Comparison of ENCODE assay signal across 8 cellular contexts in the genomic region with DNA sequence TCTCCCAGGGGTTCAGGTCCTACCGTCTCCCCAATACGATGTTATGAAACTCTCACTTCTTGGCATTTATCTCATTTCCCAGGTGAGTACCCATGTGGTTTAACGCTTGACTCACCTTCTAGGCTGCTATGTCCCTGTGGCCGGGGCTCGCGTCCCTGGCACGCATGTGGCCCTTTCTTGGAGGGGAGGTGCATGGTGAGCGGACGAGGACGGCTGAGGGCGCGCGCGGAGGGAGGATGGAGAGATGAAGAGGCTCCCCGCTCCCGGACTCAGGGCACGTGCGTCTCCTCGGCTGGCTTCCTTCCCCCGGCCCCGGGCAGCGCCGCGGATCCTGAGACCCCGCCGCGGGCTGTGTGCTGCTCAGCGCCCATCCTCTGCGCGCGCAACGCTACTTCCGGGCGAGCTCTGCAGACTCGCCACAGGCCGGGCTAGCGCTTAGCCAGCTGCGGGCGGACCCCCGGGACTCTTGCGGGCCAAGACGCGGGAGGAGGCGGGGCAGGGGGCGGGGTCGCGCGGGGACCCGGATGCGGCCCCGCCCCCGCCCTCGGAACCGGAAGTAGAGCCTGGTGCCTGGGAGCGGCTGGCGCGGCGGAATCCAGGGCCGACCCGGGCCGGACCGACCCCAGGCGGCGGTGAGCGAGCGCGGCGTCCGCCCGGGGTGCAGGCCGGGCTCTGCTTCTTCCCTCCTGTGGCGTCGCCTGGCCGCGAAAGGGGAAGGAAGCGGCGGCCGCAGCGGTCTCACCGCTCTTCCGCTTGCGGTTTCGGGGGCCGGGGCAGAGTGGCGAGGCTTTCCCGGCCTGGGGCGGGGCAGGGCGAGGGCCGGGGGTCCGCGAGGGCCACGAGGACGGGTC. TPM values are rescaled to one million over a fixed set of nuclear protein-coding genes. Genes with fewer than 3 reads are reported as not detected.
DNase-seq lines count a peak whose midpoint lies in the region; ATAC-seq and TF ChIP-seq lines count a peak whose summit lies in the region.

A gene (plus strand): TSS at position 547 of the 851 bp plus-strand sequence. CDS start 8,769 bp downstream, outside the sequence.

- no peaks in the 10 kb centered on the region for H3K9me3 Mint-ChIP-seq in activated naive CD4-positive, alpha-beta T cell treated with anti-CD3 and anti-CD28 coated beads, Interleukin-2, amount 50 U/mL, for 72 hours

- ATAC-seq in GM21381 (IDR thresholded peaks at IDR 0.05; ENCODE audit: unreplicated experiment) = peak; percentile 48
- ATAC-seq in activated naive CD4-positive, alpha-beta T cell treated with anti-CD3 and anti-CD28 coated beads, Interleukin-2, amount 50 U/mL, for 72 hours = peak; percentile 78 to 89

- H3K4me1 ChIP-seq in BE2C (no peaks in the 10 kb centered on the region), neutrophil (ENCODE audit: control insufficient read depth in 1 of 2, insufficient read depth in 1 of 2, low read depth in 1 of 2, low read length in 1 of 2) (peaks cover 40 to 46% of the 10 kb centered on the region in 2 experiments)

- peak within 1 kb of the TSS; percentile 98 for H3K4me3 ChIP-seq in BE2C (ENCODE audit: low read depth, low read length)
- peak within 1 kb of the TSS; percentile 78 for H3K4me3 ChIP-seq in NB4 (ENCODE audit: low read depth, low read length)
- H3K4me3 ChIP-seq in neutrophil (ENCODE audit: low read depth in 1 of 2, low read length in 1 of 2) = peak within 1 kb of the TSS; percentile 52 to 69

- TF ChIP-seq POLR2A in NB4 (IDR thresholded peaks at IDR 0.05; ENCODE audit: extremely low read depth, insufficient read length) = peak; percentile 44

- peaks cover 7 to 13% of the 10 kb centered on the region in 2 donors for H3K36me3 Mint-ChIP-seq in activated naive CD4-positive, alpha-beta T cell treated with anti-CD3 and anti-CD28 coated beads, Interleukin-2, amount 50 U/mL, for 72 hours

- H3K9me3 ChIP-seq in BE2C (no peaks in the 10 kb centered on the region), neutrophil (no peaks in the 10 kb centered on the region)

- peak within 1 kb of the TSS; percentile 58 for H3K27ac ChIP-seq in neutrophil

- H3K36me3 ChIP-seq in BE2C (peaks cover 24% of the 10 kb centered on the region), neutrophil (no peaks in the 10 kb centered on the region)

- no peaks in the 10 kb centered on the region for H3K27me3 ChIP-seq in BE2C
- H3K27me3 ChIP-seq in neutrophil = peaks cover 87% of the 10 kb centered on the region

- H3K27ac Mint-ChIP-seq in activated naive CD4-positive, alpha-beta T cell treated with anti-CD3 and anti-CD28 coated beads, Interleukin-2, amount 50 U/mL, for 72 hours = peak within 1 kb of the TSS; percentile 80 to 93

- TF ChIP-seq CTCF in BE2C (IDR thresholded peaks at IDR 0.05; ENCODE audit: low read depth, low read length) (no peak), NB4 (IDR thresholded peaks at IDR 0.05; ENCODE audit: low read depth, low read length) (no peak), neutrophil (IDR thresholded peaks at IDR 0.05) (no peak)

- peak; percentile 98 for DNase-seq in BE2C
- DNase-seq in NB4 (ENCODE audit: low read depth) = peak; percentile 96
- DNase-seq in SKM-1 (lab: John Stamatoyannopoulos, UW; ENCODE audit: unreplicated experiment) = peak; percentile 36
- DNase-seq in activated naive CD4-positive, alpha-beta T cell treated with anti-CD3 and anti-CD28 coated beads, Interleukin-2, amount 50 U/mL, for 72 hours (ENCODE audit: low spot score in 2 of 2) = peak; percentile 65 to 87
- DNase-seq in germinal center (ENCODE audit: low spot score) = peak; percentile 90
- peak; percentile 69 for DNase-seq in superior temporal gyrus (ENCODE audit: extremely low spot score)

RNA-seq across cellular contexts. Expression of the gene that starts here (rescaled TPM):
- polyA plus RNA-seq in BE2C (2012; ENCODE audit: insufficient read depth, insufficient read length, low read depth) = 123 TPM
- 10 to 100 TPM in 1 of 2 donors, 1 to 10 TPM in 1; 9.7 to 45.1 TPM for total RNA-seq in activated naive CD4-positive, alpha-beta T cell treated with anti-CD3 and anti-CD28 coated beads, Interleukin-2, amount 50 U/mL, for 72 hours

Comparison
In these comparisons a context has a peak if more than half of its experiments do, and no peak if none do; other contexts are left out.
1. Peak in every context shown above with its lines: DNase-seq, ATAC-seq, H3K4me3 ChIP-seq and H3K27ac ChIP-seq.
2. DNase-seq: peak in every context shown above with its lines; median percentile 98 in BE2C; 96 in NB4; 90 in germinal center; 76 in activated naive CD4-positive, alpha-beta T cell treated with anti-CD3 and anti-CD28 coated beads, Interleukin-2, amount 50 U/mL, for 72 hours; 69 in superior temporal gyrus; 36 in SKM-1.